Comparison of ENCODE assay signal across 26 cellular contexts in the genomic region with DNA sequence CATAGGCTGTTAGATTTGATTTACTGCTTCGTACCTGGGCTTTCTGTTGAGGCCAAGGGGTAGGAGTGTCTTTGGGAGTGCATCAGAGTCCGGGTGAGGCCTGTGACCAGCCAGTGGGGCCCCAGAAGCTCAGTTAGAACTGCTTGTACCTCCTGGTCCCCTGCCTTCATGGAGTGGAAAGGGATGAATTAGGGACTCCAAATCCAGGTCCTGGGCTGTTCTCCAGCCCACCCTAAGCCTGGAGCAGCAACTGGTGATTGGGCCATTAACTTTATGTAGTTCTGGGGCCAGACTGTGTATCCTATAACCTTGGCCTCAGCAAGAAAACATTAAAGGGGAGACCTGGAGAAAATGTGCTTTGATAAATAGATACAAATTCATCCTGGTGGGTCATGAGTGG. TPM values are rescaled to one million over a fixed set of nuclear protein-coding genes. Genes with fewer than 3 reads are reported as not detected.
DNase-seq lines count a peak whose midpoint lies in the region; ATAC-seq and TF ChIP-seq lines count a peak whose summit lies in the region.
"Had no signal": no experiment of that assay in that cellular context is flagged by ENCODE, and none has a peak within 500 bp of the region (broad histone marks: within the 10 kb centered on the region; RNA-seq: fewer than 3 reads in every experiment).

No MANE protein-coding gene starts in this region.

- CTCF ChIA-PET in CD8-positive, alpha-beta T cell (lab: Charles Lee) = interaction anchor here (1.0 to 1.2 kb wide), 2 partner anchors 21 to 26 kb away, joined by 3 read pairs; no protein-coding TSS in a partner anchor

- DNase-seq in CD14-positive monocyte (ENCODE audit: low spot score) (no peak), retina (no peak), GM03348 (ENCODE audit: low spot score) (no peak)
- no peak for DNase-seq in CD8-positive, alpha-beta T cell
- DNase-seq: activated naive CD4-positive, alpha-beta T cell treated with anti-CD3 and anti-CD28 coated beads, Interleukin-2, amount 50 U/mL, for 16 hours; activated T-cell treated with anti-CD3 and anti-CD28 coated beads, Interleukin-2, amount 50 U/mL, for 48 hours; body of pancreas; Calu3; effector CD8-positive, alpha-beta T cell; foreskin melanocyte; immature natural killer cell; left lung; NCI-H1092; NCI-H1930; NCI-H345; nucleus accumbens; SJCRH30 had no signal

- H3K4me1 Mint-ChIP-seq in CD14-positive monocyte (peaks cover 75% of the 10 kb centered on the region), nephron (peaks cover 67% of the 10 kb centered on the region)
- H3K4me1 Mint-ChIP-seq in CD8-positive, alpha-beta T cell (ENCODE audit: low read depth) = peaks cover 89% of the 10 kb centered on the region
- peaks cover 59% of the 10 kb centered on the region for H3K4me1 Mint-ChIP-seq in activated T-helper 17 cell treated with anti-CD3 and anti-CD28 coated beads, Interleukin-2, amount 50 U/mL, for 72 hours

- no peak for ATAC-seq in CD8-positive, alpha-beta T cell
- ATAC-seq in activated T-helper 17 cell treated with anti-CD3 and anti-CD28 coated beads, Interleukin-2, amount 50 U/mL, for 72 hours (replicated peaks) = no peak
- ATAC-seq in HG02852 (IDR thresholded peaks at IDR 0.05; ENCODE audit: unreplicated experiment) (no peak), GM21381 (IDR thresholded peaks at IDR 0.05; ENCODE audit: unreplicated experiment) (no peak)
- ATAC-seq: body of pancreas, esophagus mucosa, left lung had no signal

- no peaks in the 10 kb centered on the region for H3K27me3 ChIP-seq in CD8-positive, alpha-beta T cell (ENCODE audit: insufficient read depth, low read length)
- H3K27me3 ChIP-seq: body of pancreas, hepatocyte, left lung, SJCRH30, tibial nerve had no signal

- H3K36me3 ChIP-seq in CD8-positive, alpha-beta T cell (ENCODE audit: insufficient read depth, low read length) = no peaks in the 10 kb centered on the region
- H3K36me3 ChIP-seq: left lung, tibial nerve had no signal

- H3K27me3 Mint-ChIP-seq in CD14-positive monocyte (ENCODE audit: low read depth in 3 of 3) (peaks cover 0 to 6% (median 0%) of the 10 kb centered on the region in 3 donors), nephron (ENCODE audit: low read depth) (peaks cover 6% of the 10 kb centered on the region)
- no peaks in the 10 kb centered on the region for H3K27me3 Mint-ChIP-seq in CD8-positive, alpha-beta T cell (ENCODE audit: low read depth)
- no peaks in the 10 kb centered on the region for H3K27me3 Mint-ChIP-seq in activated T-helper 17 cell treated with anti-CD3 and anti-CD28 coated beads, Interleukin-2, amount 50 U/mL, for 72 hours

- POLR2A ChIA-PET in CD8-positive, alpha-beta T cell (lab: Charles Lee) = interaction anchor here (0.7 to 1.8 kb wide), 2 partner anchors 21 to 1033 kb away, joined by 3 to 5 read pairs; no protein-coding TSS in a partner anchor

- peaks cover 52% of the 10 kb centered on the region in 2 donors for H3K36me3 Mint-ChIP-seq in CD14-positive monocyte
- peaks cover 5% of the 10 kb centered on the region for H3K36me3 Mint-ChIP-seq in CD8-positive, alpha-beta T cell
- peaks cover 5% of the 10 kb centered on the region for H3K36me3 Mint-ChIP-seq in activated T-helper 17 cell treated with anti-CD3 and anti-CD28 coated beads, Interleukin-2, amount 50 U/mL, for 72 hours (ENCODE audit: low read depth)
- no peaks in the 10 kb centered on the region for H3K36me3 Mint-ChIP-seq in nephron (ENCODE audit: low read depth)

- no peak overlapping the region for H3K4me3 ChIP-seq in CD8-positive, alpha-beta T cell (ENCODE audit: low read depth, low read length)
- H3K4me3 ChIP-seq: body of pancreas, GM23338, hepatocyte, left lung, SJCRH30, smooth muscle cell, tibial nerve had no signal

- peaks cover 58% of the 10 kb centered on the region for H3K4me1 ChIP-seq in CD8-positive, alpha-beta T cell (ENCODE audit: insufficient read depth, low read length)

- H3K27ac Mint-ChIP-seq in CD14-positive monocyte (peak overlapping the region in 4 of 7 donors; percentile 50 to 71 (median 60)), nephron (peak overlapping the region; percentile 45 to 61 (median 60))
- peak overlapping the region; percentile 41 for H3K27ac Mint-ChIP-seq in CD8-positive, alpha-beta T cell
- H3K27ac Mint-ChIP-seq in activated T-helper 17 cell treated with anti-CD3 and anti-CD28 coated beads, Interleukin-2, amount 50 U/mL, for 72 hours = peak overlapping the region; percentile 93
- H3K27ac Mint-ChIP-seq: GM23338 had no signal

- H3K4me3 Mint-ChIP-seq in CD14-positive monocyte (no peak overlapping the region), nephron (no peak overlapping the region)
- no peak overlapping the region for H3K4me3 Mint-ChIP-seq in CD8-positive, alpha-beta T cell
- H3K4me3 Mint-ChIP-seq in activated T-helper 17 cell treated with anti-CD3 and anti-CD28 coated beads, Interleukin-2, amount 50 U/mL, for 72 hours = peak overlapping the region; percentile 67
- H3K4me3 Mint-ChIP-seq: GM23338 had no signal

- intact Hi-C loops in CD14-positive monocyte (cut with micrococcal nuclease) = loop anchor here in 1 of 2 donors (5.0 kb wide), 1 partner anchor 42 kb away; a partner anchor contains a TSS
- intact Hi-C loops in CD8-positive, alpha-beta T cell (cut with DNase I, micrococcal nuclease) = loop anchor here in 1 of 2 experiments (5.0 kb wide), 1 partner anchor 42 kb away; a partner anchor contains a TSS

- no peak overlapping the region for H3K27ac ChIP-seq in CD8-positive, alpha-beta T cell (ENCODE audit: low read depth, low read length)
- H3K27ac ChIP-seq: body of pancreas, hepatocyte, left lung, SJCRH30, tibial nerve had no signal

- no peak for TF ChIP-seq CTCF in CD14-positive monocyte (IDR thresholded peaks at IDR 0.05)
- no peak for TF ChIP-seq CTCF in CD8-positive, alpha-beta T cell (IDR thresholded peaks at IDR 0.05)
- no peak for TF ChIP-seq CTCF in nephron (IDR thresholded peaks at IDR 0.05; ENCODE audit: unreplicated experiment in 3 of 3)

- H3K9me3 ChIP-seq in CD8-positive, alpha-beta T cell (ENCODE audit: low read length) = no peaks in the 10 kb centered on the region
- H3K9me3 ChIP-seq: body of pancreas, left lung, SJCRH30, tibial nerve had no signal

- no peaks in the 10 kb centered on the region for H3K9me3 Mint-ChIP-seq in CD14-positive monocyte
- no peaks in the 10 kb centered on the region for H3K9me3 Mint-ChIP-seq in CD8-positive, alpha-beta T cell
- H3K9me3 Mint-ChIP-seq in activated T-helper 17 cell treated with anti-CD3 and anti-CD28 coated beads, Interleukin-2, amount 50 U/mL, for 72 hours = no peaks in the 10 kb centered on the region
- H3K9me3 Mint-ChIP-seq in nephron = no peaks in the 10 kb centered on the region
- H3K9me3 Mint-ChIP-seq: GM23338, immature natural killer cell had no signal

RNA-seq across cellular contexts. Expression of a gene that starts 42.5 kb away (rescaled TPM):
- polyA plus RNA-seq in CD14-positive monocyte = 10 to 100 TPM; 44.4 to 48.4 TPM
- total RNA-seq in CD8-positive, alpha-beta T cell = 10 to 100 TPM; 29.1 to 35.5 TPM
- total RNA-seq in activated T-helper 17 cell treated with anti-CD3 and anti-CD28 coated beads, Interleukin-2, amount 50 U/mL, for 72 hours = 10 to 100 TPM; 36.2 to 61.7 TPM

Comparison
In these comparisons a context has a peak if more than half of its experiments do, and no peak if none do; other contexts are left out.
1. H3K27ac Mint-ChIP-seq: peak in every context shown above with its lines; median percentile 93 in activated T-helper 17 cell treated with anti-CD3 and anti-CD28 coated beads, Interleukin-2, amount 50 U/mL, for 72 hours; 60 in CD14-positive monocyte; 60 in nephron; 41 in CD8-positive, alpha-beta T cell.